ENCODE assay signal across 8 cellular contexts in genomic region chr3:42012935-42013651, GRCh38. TPM values are rescaled to one million over a fixed set of nuclear protein-coding genes. Genes with fewer than 3 reads are reported as not detected.
DNase-seq lines count a peak whose midpoint lies in the region; FAIRE-seq and TF ChIP-seq lines count a peak whose summit lies in the region.

No MANE protein-coding gene starts in this region.

- DNase-seq in GM12891 (ENCODE audit: insufficient read length, low spot score) (peak; percentile 69), H7 (peak; percentile 95), MM.1S (peak; percentile 86), mammary epithelial cell (peak; percentile 65), iris pigment epithelial cell (ENCODE audit: low read depth) (peak; percentile 57), cortex of kidney (lab: John Stamatoyannopoulos, UW) (no peak)
- peak; percentile 62 to 70 for DNase-seq in stimulated activated CD4-positive, alpha-beta T cell treated with anti-CD3 and anti-CD28 coated beads, Interleukin-12 subunit alpha, Interleukin-12 subunit beta, amount 100 ng/mL, for 24 hours (ENCODE audit: low read depth in 2 of 2)

- H3K4me2 ChIP-seq in MM.1S (ENCODE audit: low read depth, low read length): peak overlapping the region; percentile 85
- peak overlapping the region; percentile 82 for H3K4me2 ChIP-seq in mammary epithelial cell (ENCODE audit: insufficient read depth, low read depth, low read length)

- H3F3A ChIP-seq in MM.1S (ENCODE audit: insufficient read depth, low read length): peaks cover 29% of the 10 kb centered on the region

- H3K36me3 ChIP-seq in H7 (replicated peaks; ENCODE audit: control insufficient read depth, insufficient read depth, low read length) (no peaks in the 10 kb centered on the region; the same call in 1 of the 2 replicates), MM.1S (replicated peaks; ENCODE audit: insufficient read depth, low read length) (no peaks in the 10 kb centered on the region), mammary epithelial cell (ENCODE audit: insufficient read depth, low read length) (no peaks in the 10 kb centered on the region)

- H3K4me1 ChIP-seq in MM.1S (ENCODE audit: low read length) (peaks cover 22% of the 10 kb centered on the region), mammary epithelial cell (ENCODE audit: insufficient read depth, low read length) (peaks cover 15% of the 10 kb centered on the region)

- H3K4me3 ChIP-seq in H7 (ENCODE audit: insufficient read depth, low read depth, low read length): peak overlapping the region; percentile 73
- peak overlapping the region; percentile 91 for H3K4me3 ChIP-seq in MM.1S (ENCODE audit: low read length)
- peak overlapping the region; percentile 51 to 91 (median 85) for H3K4me3 ChIP-seq in mammary epithelial cell (replicated peaks in 1 of 3; ENCODE audit: insufficient read depth in 1 of 3, low read depth in 2 of 3, low read length in 3 of 3)

- H3K27ac ChIP-seq in MM.1S (ENCODE audit: low read length) (peak overlapping the region; percentile 95), VCaP (peak overlapping the region; percentile 86; the same call in 1 of the 2 replicates), mammary epithelial cell (ENCODE audit: insufficient read depth, low read depth, low read length) (peak overlapping the region; percentile 20)

- H4K20me1 ChIP-seq in MM.1S (ENCODE audit: insufficient read depth, low read length): peaks cover 3% of the 10 kb centered on the region; the same call in 1 of the 2 replicates
- no peaks in the 10 kb centered on the region for H4K20me1 ChIP-seq in mammary epithelial cell (ENCODE audit: insufficient read depth, low read length)

- TF ChIP-seq CTCF in MM.1S (IDR thresholded peaks at IDR 0.05; ENCODE audit: low read length) (no peak), VCaP (conservative IDR thresholded peaks at IDR 0.05) (no peak; the same call in 1 of the 2 replicates), mammary epithelial cell (conservative IDR thresholded peaks at IDR 0.05 in 1 of 2, IDR thresholded peaks at IDR 0.05 in 1 of 2; ENCODE audit: extremely low read depth in 1 of 2, insufficient read depth in 1 of 2, low read depth in 1 of 2, low read length in 2 of 2) (no peak)

- H3K9ac ChIP-seq in MM.1S (ENCODE audit: low read length): peak overlapping the region; percentile 98
- peak overlapping the region; percentile 29 for H3K9ac ChIP-seq in mammary epithelial cell (ENCODE audit: insufficient read depth, low read length)

- 2% methylated on average over 20 of the region's 51 CpGs for WGBS in mammary epithelial cell (ENCODE audit: low coverage, missing lambda C conversion rate)

- H3K9me3 ChIP-seq in MM.1S (replicated peaks; ENCODE audit: insufficient read depth, low read length) (no peaks in the 10 kb centered on the region), mammary epithelial cell (replicated peaks; ENCODE audit: insufficient read depth, low read length) (no peaks in the 10 kb centered on the region)

- in situ Hi-C loops in mammary epithelial cell (cut with MboI; ENCODE audit: low sequenced_read_pairs in 2 of 2): loop anchor here in 1 of 2 donors (10.0 kb wide), 1 partner anchor 82 kb away; the partner anchor contains the start of gene TRAK1

- CTCF ChIA-PET in mammary epithelial cell (lab: Charles Lee; ENCODE audit: low non-redundant PET): no interaction called here

- intact Hi-C loops in mammary epithelial cell (cut with micrococcal nuclease): loop anchor here (1.0 to 2.0 kb wide), 2 partner anchors 51 to 118 kb away; partner anchors contain the start of gene ULK4

- H3K27me3 ChIP-seq in H7 (ENCODE audit: control insufficient read depth, insufficient read depth, low read length): peaks cover 4% of the 10 kb centered on the region; the same call in 1 of the 2 replicates
- no peaks in the 10 kb centered on the region for H3K27me3 ChIP-seq in MM.1S (replicated peaks; ENCODE audit: insufficient read depth, low read length)
- H3K27me3 ChIP-seq in mammary epithelial cell (ENCODE audit: insufficient read depth, low read length): no peaks in the 10 kb centered on the region

- H3K79me2 ChIP-seq in MM.1S (ENCODE audit: low read length) (peaks cover 44% of the 10 kb centered on the region), mammary epithelial cell (ENCODE audit: insufficient read depth, low read length) (peaks cover 41% of the 10 kb centered on the region)

- dilution Hi-C loops in mammary epithelial cell (cut with HindIII; ENCODE audit: low sequenced_read_pairs): loop anchor here (5.0 kb wide), 2 partner anchors 34 to 89 kb away; no protein-coding TSS in a partner anchor

- no TSS peak for BruUV-seq in mammary epithelial cell (replicated peaks; lab: Mats Ljungman, UMichigan)

- H2AFZ ChIP-seq in MM.1S (ENCODE audit: low read length) (peak overlapping the region; percentile 77), mammary epithelial cell (ENCODE audit: low read depth, low read length) (peak overlapping the region; percentile 95)

- TF ChIP-seq POLR2A in GM12891 (IDR thresholded peaks at IDR 0.05; ENCODE audit: low read depth, low read length): peak; percentile 78

- peak; percentile 92 for FAIRE-seq in GM12891 (lab: Jason Lieb, UNC)

- no peaks in the 10 kb centered on the region for H3K9me2 ChIP-seq in MM.1S (replicated peaks; ENCODE audit: insufficient read depth, low read length)

TF ChIP-seq in GM12891, 5 proteins besides CTCF, POLR2A, EP300 and RAD21:
- peak; percentile 99 for TF ChIP-seq POU2F2 (IDR thresholded peaks at IDR 0.05; ENCODE audit: low read depth, low read length)
- no peak for TF ChIP-seq PAX5 (IDR thresholded peaks at IDR 0.05; ENCODE audit: insufficient read depth, low read length, severe bottlenecking)
- TF ChIP-seq TAF1 (IDR thresholded peaks at IDR 0.05; ENCODE audit: low read depth, low read length): 0 out of 2 replicates have a peak, but pooled peaks have one; percentile 44
- peak; percentile 67; the same call in 1 of the 2 replicates for TF ChIP-seq POLR2AphosphoS5 (IDR thresholded peaks at IDR 0.05; ENCODE audit: low read depth, low read length)
- TF ChIP-seq SPI1 (IDR thresholded peaks at IDR 0.05; ENCODE audit: low read depth, low read length): peak; percentile 70

RNA-seq across cellular contexts. Expression of gene ULK4, which starts 51.2 kb away (rescaled TPM):
- polyA plus RNA-seq in GM12891 (2012; ENCODE audit: low read depth, missing spikeins): 2.4 TPM
- total RNA-seq in H7 (2014; rRNA removed; shearing (Covaris generic)): 6.6 and 12.8 TPM in 2 replicates
- 1 to 10 TPM; 5.3 to 9.2 TPM for total RNA-seq in mammary epithelial cell
- 2.1 TPM for polyA plus RNA-seq in mammary epithelial cell
- polyA minus RNA-seq in mammary epithelial cell: 0.67 TPM

Comparison
In these comparisons a context has a peak if more than half of its experiments do, and no peak if none do; other contexts are left out.
1. H3K27ac ChIP-seq: peak in every context shown above with its lines; median percentile 95 in MM.1S; 86 in VCaP; 20 in mammary epithelial cell.